ENCODE assay signal across 8 cellular contexts in genomic region chr7:22854158-22855048, GRCh38. TPM values are rescaled to one million over a fixed set of nuclear protein-coding genes. Genes with fewer than 3 reads are reported as not detected.
DNase-seq lines count a peak whose midpoint lies in the region; ATAC-seq and TF ChIP-seq lines count a peak whose summit lies in the region.

No MANE protein-coding gene starts in this region.

- H3K9me3 Mint-ChIP-seq in activated CD4-positive, alpha-beta T cell treated with anti-CD3 and anti-CD28 coated beads, Interleukin-2, amount 10 ng/mL, durations not matched to agents 7 days and 5 days: no peaks in the 10 kb centered on the region

- CTCF ChIA-PET in activated CD4-positive, alpha-beta T cell treated with anti-CD3 and anti-CD28 coated beads, Interleukin-2, amount 10 ng/mL, durations not matched to agents 7 days and 5 days (lab: Charles Lee): interaction anchor here (1.5 to 2.8 kb wide), 4 partner anchors 9 to 156 kb away, joined by 3 to 7 read pairs (median 6); no protein-coding TSS in a partner anchor

- peak overlapping the region; percentile 64 for H2AFZ ChIP-seq in ACC112 (ENCODE audit: low read length, unreplicated experiment)

- peak overlapping the region; percentile 96 for H3K27ac Mint-ChIP-seq in activated CD4-positive, alpha-beta T cell treated with anti-CD3 and anti-CD28 coated beads, Interleukin-2, amount 10 ng/mL, durations not matched to agents 7 days and 5 days

- peak overlapping the region; percentile 82 for H3K4me3 ChIP-seq in ACC112 (ENCODE audit: low read depth, low read length)
- H3K4me3 ChIP-seq in duodenal mucosa (ENCODE audit: low read depth in 1 of 2, low read length in 2 of 2): peak overlapping the region; percentile 84 to 88
- H3K4me3 ChIP-seq in lung: peak overlapping the region; percentile 71

- 1% methylated on average over 60 to 75 of the region's 76 CpGs for WGBS in lung, 2 donors

- H3K9ac ChIP-seq in duodenal mucosa (ENCODE audit: low read depth in 1 of 2, low read length in 2 of 2): peak overlapping the region; percentile 78 to 84

- TF ChIP-seq CTCF in lung (IDR thresholded peaks at IDR 0.05; ENCODE audit: control extremely low read depth, extremely low read depth): no peak

- H3K4me1 ChIP-seq in ACC112 (ENCODE audit: control insufficient read depth, insufficient read depth, low read length, unreplicated experiment): peaks cover 40% of the 10 kb centered on the region
- H3K4me1 ChIP-seq in duodenal mucosa (ENCODE audit: control insufficient read depth in 1 of 2, insufficient read depth in 2 of 2, low read length in 2 of 2): peaks cover 3 to 13% of the 10 kb centered on the region in 2 donors
- H3K4me1 ChIP-seq in lung (ENCODE audit: control insufficient read depth in 2 of 2, insufficient read depth in 2 of 2, low read length in 2 of 2): peaks cover 3 to 23% of the 10 kb centered on the region in 2 donors

- H3K4me1 Mint-ChIP-seq in activated CD4-positive, alpha-beta T cell treated with anti-CD3 and anti-CD28 coated beads, Interleukin-2, amount 10 ng/mL, durations not matched to agents 7 days and 5 days: peaks cover 39% of the 10 kb centered on the region

- no peaks in the 10 kb centered on the region for H3K9me3 ChIP-seq in duodenal mucosa (ENCODE audit: control insufficient read depth in 1 of 2, low read length in 2 of 2)
- H3K9me3 ChIP-seq in lung (ENCODE audit: control insufficient read depth in 2 of 2, insufficient read depth in 1 of 2, low read length in 1 of 2): no peaks in the 10 kb centered on the region

- H3K36me3 Mint-ChIP-seq in activated CD4-positive, alpha-beta T cell treated with anti-CD3 and anti-CD28 coated beads, Interleukin-2, amount 10 ng/mL, durations not matched to agents 7 days and 5 days (ENCODE audit: low read depth): peaks cover 24% of the 10 kb centered on the region

- peak overlapping the region; percentile 96 for H3K4me3 Mint-ChIP-seq in activated CD4-positive, alpha-beta T cell treated with anti-CD3 and anti-CD28 coated beads, Interleukin-2, amount 10 ng/mL, durations not matched to agents 7 days and 5 days

- H3K27me3 ChIP-seq in ACC112 (ENCODE audit: insufficient read depth, low read length): no peaks in the 10 kb centered on the region
- H3K27me3 ChIP-seq in duodenal mucosa (ENCODE audit: control insufficient read depth in 1 of 2, insufficient read depth in 2 of 2, low read length in 2 of 2): no peaks in the 10 kb centered on the region
- H3K27me3 ChIP-seq in lung (ENCODE audit: control insufficient read depth, insufficient read depth): no peaks in the 10 kb centered on the region

- POLR2A ChIA-PET in activated CD4-positive, alpha-beta T cell treated with anti-CD3 and anti-CD28 coated beads, Interleukin-2, amount 10 ng/mL, durations not matched to agents 7 days and 5 days (lab: Charles Lee): no interaction called here

- DNase-seq in NCI-H2227 treated with DMSO at 0.1 percent for 48 hours (lab: John Stamatoyannopoulos, UW) (peak; percentile 41), lung (ENCODE audit: low spot score) (peak; percentile 91)
- DNase-seq in activated CD4-positive, alpha-beta T cell treated with anti-CD3 and anti-CD28 coated beads, Interleukin-2, amount 10 ng/mL, durations not matched to agents 7 days and 5 days: peak; percentile 81
- DNase-seq in stimulated activated CD4-positive, alpha-beta T cell treated with anti-CD3 and anti-CD28 coated beads, TNF-alpha, amount 100 ng/mL, for 48 hours (ENCODE audit: low read depth in 3 of 3): peak; percentile 64 to 80 (median 69)

- H3K79me2 ChIP-seq in ACC112 (ENCODE audit: control insufficient read depth, insufficient read depth, low read length, unreplicated experiment): peaks cover 23% of the 10 kb centered on the region

- peak; percentile 82 for ATAC-seq in GM18517 (IDR thresholded peaks at IDR 0.05; ENCODE audit: unreplicated experiment)
- peak; percentile 72 for ATAC-seq in HG02981 (IDR thresholded peaks at IDR 0.05; ENCODE audit: unreplicated experiment)
- ATAC-seq in lung (ENCODE audit: insufficient read depth, low FRiP score): peak; percentile 85

- H3K27me3 Mint-ChIP-seq in activated CD4-positive, alpha-beta T cell treated with anti-CD3 and anti-CD28 coated beads, Interleukin-2, amount 10 ng/mL, durations not matched to agents 7 days and 5 days: no peaks in the 10 kb centered on the region

- H3K36me3 ChIP-seq in ACC112 (ENCODE audit: insufficient read depth, low read length): peaks cover 8% of the 10 kb centered on the region
- peaks cover 0 to 7% of the 10 kb centered on the region in 2 donors for H3K36me3 ChIP-seq in duodenal mucosa (ENCODE audit: control insufficient read depth in 1 of 2, insufficient read depth in 2 of 2, low read length in 2 of 2)
- H3K36me3 ChIP-seq in lung (ENCODE audit: control insufficient read depth in 2 of 2, insufficient read depth in 2 of 2, low read length in 2 of 2): no peaks in the 10 kb centered on the region

- H3K27ac ChIP-seq in ACC112 (ENCODE audit: low read depth, low read length) (peak overlapping the region; percentile 100), duodenal mucosa (ENCODE audit: low read depth, low read length) (peak overlapping the region; percentile 81), lung (ENCODE audit: low read depth in 1 of 2, low read length in 1 of 2) (peak overlapping the region; percentile 95 to 97)

RNA-seq across cellular contexts. Expression of gene TOMM7, which starts 31.8 kb away (rescaled TPM):
- 100 to 1,000 TPM; 188 to 288 TPM for total RNA-seq in activated CD4-positive, alpha-beta T cell treated with anti-CD3 and anti-CD28 coated beads, Interleukin-2, amount 10 ng/mL, durations not matched to agents 7 days and 5 days
- total RNA-seq in lung: 100 to 1,000 TPM; 122 to 228 TPM
- 100 to 1,000 TPM; 180 to 275 TPM for polyA plus RNA-seq in lung

Comparison
In these comparisons a context has a peak if more than half of its experiments do, and no peak if none do; other contexts are left out.
1. Peak in every context shown above with its lines: DNase-seq, ATAC-seq, H3K4me3 ChIP-seq and H3K27ac ChIP-seq.
2. DNase-seq: peak in every context shown above with its lines; median percentile 91 in lung; 81 in activated CD4-positive, alpha-beta T cell treated with anti-CD3 and anti-CD28 coated beads, Interleukin-2, amount 10 ng/mL, durations not matched to agents 7 days and 5 days; 69 in stimulated activated CD4-positive, alpha-beta T cell treated with anti-CD3 and anti-CD28 coated beads, TNF-alpha, amount 100 ng/mL, for 48 hours; 41 in NCI-H2227 treated with DMSO at 0.1 percent for 48 hours.